In genomic region chr5:52864376-52864775, GRCh38 we compare ENCODE assay signal across 15 cellular contexts.
DNase-seq lines count a peak whose midpoint lies in the region; ATAC-seq and TF ChIP-seq lines count a peak whose summit lies in the region.
"Had no signal": no experiment of that assay in that cellular context is flagged by ENCODE, and none has a peak within 500 bp of the region (broad histone marks: within the 10 kb centered on the region; RNA-seq: fewer than 3 reads in every experiment).

No MANE protein-coding gene starts in this region.

- H3K27ac Mint-ChIP-seq in nephron: peak overlapping the region; percentile 89 to 97 (median 91)
- H3K27ac Mint-ChIP-seq: neural progenitor cell had no signal

- 0 out of 2 replicates have a peak, but pooled peaks cover 5% of the 10 kb centered on the region for H3K36me3 ChIP-seq in SJSA1
- no peaks in the 10 kb centered on the region for H3K36me3 ChIP-seq in fibroblast of lung (ENCODE audit: control insufficient read depth, insufficient read depth, low read length)
- H3K36me3 ChIP-seq: neural progenitor cell had no signal

- H3K4me2 ChIP-seq in fibroblast of lung (ENCODE audit: extremely low read depth, insufficient read depth, low read length): peak overlapping the region; percentile 72
- H3K4me2 ChIP-seq: neural progenitor cell had no signal

- H2AFZ ChIP-seq in fibroblast of lung (ENCODE audit: low read length): no peak overlapping the region
- H2AFZ ChIP-seq: neural progenitor cell had no signal

- H3K27me3 ChIP-seq in SJSA1 (replicated peaks) (no peaks in the 10 kb centered on the region), fibroblast of lung (ENCODE audit: control insufficient read depth, insufficient read depth, low read length) (no peaks in the 10 kb centered on the region)
- H3K27me3 ChIP-seq: neural progenitor cell had no signal

- DNase-seq in AG10803 (ENCODE audit: low read depth) (peak; percentile 87), SJSA1 (ENCODE audit: low read depth in 1 of 2, low spot score in 2 of 2) (peak in 1 of 2 experiments; percentile 37), fibroblast of lung (ENCODE audit: low read depth in 2 of 2) (peak; percentile 83 to 88), SKM-1 (lab: John Stamatoyannopoulos, UW; ENCODE audit: unreplicated experiment) (no peak)
- DNase-seq: activated T-cell treated with anti-CD3 and anti-CD28 coated beads, Interleukin-2, amount 50 U/mL, for 4 hours; cerebellar nuclear complex; hypothalamus; NCI-H1092; stimulated activated CD4-positive, alpha-beta T cell treated with anti-CD3 and anti-CD28 coated beads, Interleukin-4, amount 100 ng/mL, for 4 hours had no signal

- no peaks in the 10 kb centered on the region for H3K9me3 Mint-ChIP-seq in nephron
- H3K9me3 Mint-ChIP-seq: activated T-cell treated with anti-CD3 and anti-CD28 coated beads, Interleukin-2, amount 50 U/mL, for 4 hours; neural progenitor cell had no signal

- H3K4me1 ChIP-seq in SJSA1 (replicated peaks): peaks cover 30% of the 10 kb centered on the region
- H3K4me1 ChIP-seq in fibroblast of lung (ENCODE audit: control insufficient read depth, extremely low read depth, insufficient read depth, low read length): peaks cover 2% of the 10 kb centered on the region
- H3K4me1 ChIP-seq: neural progenitor cell had no signal

- no peak for TF ChIP-seq CTCF in AG10803 (conservative IDR thresholded peaks at IDR 0.05; ENCODE audit: low read length)
- no peak for TF ChIP-seq CTCF in fibroblast of lung (conservative IDR thresholded peaks at IDR 0.05 in 1 of 2, IDR thresholded peaks at IDR 0.05 in 1 of 2; ENCODE audit: low read depth in 1 of 2, low read length in 2 of 2)
- no peak for TF ChIP-seq CTCF in nephron (IDR thresholded peaks at IDR 0.05; ENCODE audit: unreplicated experiment in 3 of 3)

- H3K4me1 Mint-ChIP-seq in nephron: peaks cover 25% of the 10 kb centered on the region

- TF ChIP-seq POLR2A in GM18505 (IDR thresholded peaks at IDR 0.05; ENCODE audit: borderline replicate concordance, extremely low read depth, insufficient read depth, insufficient read length): no peak

- H3K36me3 Mint-ChIP-seq in nephron (ENCODE audit: low read depth): peaks cover 8% of the 10 kb centered on the region
- H3K36me3 Mint-ChIP-seq: neural progenitor cell had no signal

- H3K4me3 ChIP-seq in AG10803 (ENCODE audit: low read length) (no peak overlapping the region), SJSA1 (no peak overlapping the region), fibroblast of lung (replicated peaks in 1 of 4; ENCODE audit: control extremely low read depth in 1 of 4, insufficient read depth in 1 of 4, low read depth in 3 of 4, low read length in 4 of 4) (no peak overlapping the region)
- H3K4me3 ChIP-seq: neural progenitor cell had no signal

- H3K4me3 Mint-ChIP-seq in nephron: peak overlapping the region in 1 of 3 experiments; percentile 9
- H3K4me3 Mint-ChIP-seq: activated T-cell treated with anti-CD3 and anti-CD28 coated beads, Interleukin-2, amount 50 U/mL, for 4 hours; neural progenitor cell had no signal

- ATAC-seq in GM18505 (IDR thresholded peaks at IDR 0.05; ENCODE audit: unreplicated experiment) (no peak), GM18907 (IDR thresholded peaks at IDR 0.05; ENCODE audit: unreplicated experiment) (no peak), GM21360 (IDR thresholded peaks at IDR 0.05; ENCODE audit: unreplicated experiment) (no peak)
- ATAC-seq: activated T-cell treated with anti-CD3 and anti-CD28 coated beads, Interleukin-2, amount 50 U/mL, for 4 hours had no signal

- H3K27me3 Mint-ChIP-seq in nephron (ENCODE audit: low read depth): no peaks in the 10 kb centered on the region

- H3K79me2 ChIP-seq in fibroblast of lung (ENCODE audit: control insufficient read depth, insufficient read depth, low read length): no peaks in the 10 kb centered on the region

- no peak overlapping the region for H3K9ac ChIP-seq in fibroblast of lung (ENCODE audit: insufficient read depth, low read length)
- H3K9ac ChIP-seq: neural progenitor cell had no signal

- H3K27ac ChIP-seq in SJSA1 (peak overlapping the region; percentile 30), fibroblast of lung (ENCODE audit: insufficient read depth, low read length) (no peak overlapping the region)
- H3K27ac ChIP-seq: C4-2B, neural progenitor cell had no signal

- no peaks in the 10 kb centered on the region for H3K9me3 ChIP-seq in SJSA1 (replicated peaks)
- no peaks in the 10 kb centered on the region for H3K9me3 ChIP-seq in fibroblast of lung (ENCODE audit: control insufficient read depth, insufficient read depth, low read depth, low read length)

- no peaks in the 10 kb centered on the region for H4K20me1 ChIP-seq in fibroblast of lung (ENCODE audit: control insufficient read depth, extremely low read depth, insufficient read depth, low read length)
